ENCODE assay signal across 12 cellular contexts in the genomic region with DNA sequence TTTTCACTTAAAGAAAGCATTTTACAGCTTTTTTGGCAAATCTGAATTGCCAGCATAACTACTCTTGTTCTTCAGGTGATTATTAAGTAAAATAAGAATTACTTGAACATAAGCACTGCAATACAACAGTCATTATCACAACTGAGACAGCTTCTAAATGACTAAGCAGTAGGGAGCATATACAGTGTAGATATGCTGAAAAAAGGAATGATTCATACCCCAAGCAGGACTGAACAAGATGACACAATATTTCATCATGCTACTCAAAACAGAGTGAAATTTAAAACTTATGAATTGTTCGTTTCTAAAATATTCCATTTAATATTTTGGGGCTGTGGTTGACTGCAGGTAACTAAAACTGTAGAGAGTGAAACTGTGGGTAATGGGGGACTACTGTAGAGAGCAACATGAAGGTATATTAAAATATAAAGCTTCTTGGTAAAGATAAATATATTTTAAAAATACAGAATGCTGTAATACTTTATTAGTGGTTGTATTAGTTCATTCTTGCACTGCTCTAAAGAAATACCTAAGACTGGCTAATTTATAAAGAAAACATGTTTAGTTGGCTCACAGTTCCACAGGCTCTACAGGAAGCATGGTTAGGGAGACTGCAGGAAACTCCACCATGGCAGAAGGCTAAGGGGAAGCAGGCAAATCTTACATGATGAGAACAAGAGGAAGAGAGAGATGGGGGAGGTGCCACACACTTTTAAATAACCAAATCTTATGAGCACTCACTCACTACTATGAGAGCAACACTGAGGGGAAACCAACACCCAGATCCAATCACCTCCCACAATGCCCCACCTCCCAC.
DNase-seq lines count a peak whose midpoint lies in the region; ATAC-seq and TF ChIP-seq lines count a peak whose summit lies in the region.
"Had no signal": no experiment of that assay in that cellular context is flagged by ENCODE, and none has a peak within 500 bp of the region (broad histone marks: within the 10 kb centered on the region; RNA-seq: fewer than 3 reads in every experiment).

No MANE protein-coding gene starts in this region.

- H3K27me3 ChIP-seq in SJSA1 (replicated peaks) (no peaks in the 10 kb centered on the region), mesenchymal stem cell (ENCODE audit: control insufficient read depth in 1 of 2, insufficient read depth in 1 of 2, low read length in 2 of 2) (no peaks in the 10 kb centered on the region), ovary (no peaks in the 10 kb centered on the region)

- H2BK5ac ChIP-seq in mesenchymal stem cell (ENCODE audit: low read depth, low read length, poor library complexity, severe bottlenecking), result peak overlapping the region; percentile 44

- H3K14ac ChIP-seq in mesenchymal stem cell (ENCODE audit: low read length in 2 of 2), result no peak overlapping the region

- no peak overlapping the region for H3K23ac ChIP-seq in mesenchymal stem cell (ENCODE audit: low read length in 2 of 2)

- peak overlapping the region; percentile 83 for H3K9ac ChIP-seq in mesenchymal stem cell (ENCODE audit: low read length)

- TF ChIP-seq EP300 in ovary (IDR thresholded peaks at IDR 0.05), result no peak

- WGBS in mesenchymal stem cell, result no CpG with 5 or more reads among the region's 1 CpG
- WGBS in ovary, 3 donors, result 57 to 71% (median 63%) methylated on average over 1 of the region's 1 CpG

- H3K18ac ChIP-seq in mesenchymal stem cell (ENCODE audit: low read depth in 1 of 2, low read length in 2 of 2), result no peak overlapping the region

- H3K27ac ChIP-seq in SJSA1, result peak overlapping the region; percentile 82
- H3K27ac ChIP-seq in mesenchymal stem cell (ENCODE audit: low read length, poor library complexity, severe bottlenecking), result peak overlapping the region; percentile 85
- no peak overlapping the region for H3K27ac ChIP-seq in ovary

- no peak for TF ChIP-seq CTCF in ovary (IDR thresholded peaks at IDR 0.05)

- H3K4ac ChIP-seq in mesenchymal stem cell (ENCODE audit: low read depth in 1 of 2, low read length in 2 of 2), result no peak overlapping the region

- H3K36me3 ChIP-seq in SJSA1, result no peaks in the 10 kb centered on the region
- peaks cover 0 to 2% of the 10 kb centered on the region in 2 experiments for H3K36me3 ChIP-seq in mesenchymal stem cell (ENCODE audit: control insufficient read depth in 1 of 2, insufficient read depth in 2 of 2, low read depth in 1 of 2, low read length in 2 of 2)
- H3K36me3 ChIP-seq in ovary, result no peaks in the 10 kb centered on the region

- H3K79me1 ChIP-seq in mesenchymal stem cell (replicated peaks; ENCODE audit: low read length, poor library complexity, severe bottlenecking), result no peaks in the 10 kb centered on the region

- H2AFZ ChIP-seq in mesenchymal stem cell (ENCODE audit: low read depth, low read length), result no peak overlapping the region

- H4K8ac ChIP-seq in mesenchymal stem cell (ENCODE audit: low read length), result peak overlapping the region; percentile 4

- H2AK5ac ChIP-seq in mesenchymal stem cell (ENCODE audit: low read length, severe bottlenecking), result no peak overlapping the region

- no peak overlapping the region for H3K4me2 ChIP-seq in mesenchymal stem cell (ENCODE audit: low read length, poor library complexity, severe bottlenecking)

- intact Hi-C loops in ovary (cut with DNase I), result no loop called here

- H3K9me3 ChIP-seq in SJSA1 (replicated peaks), result no peaks in the 10 kb centered on the region
- H3K9me3 ChIP-seq in mesenchymal stem cell (ENCODE audit: control insufficient read depth, low read length), result peaks cover 12% of the 10 kb centered on the region
- no peaks in the 10 kb centered on the region for H3K9me3 ChIP-seq in ovary

- DNase-seq in SJSA1 (ENCODE audit: low read depth in 1 of 2, low spot score in 2 of 2) (peak in 1 of 2 experiments; percentile 11), mesenchymal stem cell (peak; percentile 81), ovary (no peak), NCI-H1930 (lab: John Stamatoyannopoulos, UW) (no peak), NCI-H2227 treated with DMSO at 0.1 percent for 48 hours (lab: John Stamatoyannopoulos, UW) (no peak)
- DNase-seq in effector CD4-positive, alpha-beta T cell, result no peak
- DNase-seq: caudate nucleus, NCI-H1092 treated with DMSO at 0.1 percent for 48 hours, T-helper 9 cell had no signal

- ATAC-seq in GM18519 (IDR thresholded peaks at IDR 0.05; ENCODE audit: low FRiP score, unreplicated experiment) (peak; percentile 69), HG02973 (IDR thresholded peaks at IDR 0.05; ENCODE audit: unreplicated experiment) (peak; percentile 70)

- no peak overlapping the region for H4K91ac ChIP-seq in mesenchymal stem cell (ENCODE audit: low read length)

- TF ChIP-seq POLR2A in ovary (IDR thresholded peaks at IDR 0.05), result no peak

- H3K4me3 ChIP-seq in SJSA1, result no peak overlapping the region
- H3K4me3 ChIP-seq in mesenchymal stem cell (ENCODE audit: insufficient read depth in 1 of 2, low read depth in 1 of 2, low read length in 2 of 2), result no peak overlapping the region
- H3K4me3 ChIP-seq in ovary, result no peak overlapping the region
- H3K4me3 ChIP-seq: lung had no signal

- peak overlapping the region; percentile 11 for H2BK120ac ChIP-seq in mesenchymal stem cell (ENCODE audit: low read depth, low read length)

- H2BK15ac ChIP-seq in mesenchymal stem cell (ENCODE audit: low read depth, poor library complexity, severe bottlenecking), result no peak overlapping the region

- H3K4me1 ChIP-seq in SJSA1 (replicated peaks), result peaks cover 30% of the 10 kb centered on the region
- H3K4me1 ChIP-seq in mesenchymal stem cell (ENCODE audit: control insufficient read depth, insufficient read depth, low read depth, low read length), result no peaks in the 10 kb centered on the region
- no peaks in the 10 kb centered on the region for H3K4me1 ChIP-seq in ovary (ENCODE audit: insufficient read depth)

- no peak overlapping the region for H2BK12ac ChIP-seq in mesenchymal stem cell (ENCODE audit: low read length in 2 of 2)

Comparison
In these comparisons a context has a peak if more than half of its experiments do, and no peak if none do; other contexts are left out.
1. H3K27ac ChIP-seq: peak in SJSA1 (single experiment) and mesenchymal stem cell (single experiment); none in ovary (0 of 2).